In genomic region chrX:40622741-40623536, GRCh38 we compare ENCODE assay signal across 21 cellular contexts. TPM values are rescaled to one million over a fixed set of nuclear protein-coding genes. Genes with fewer than 3 reads are reported as not detected.
"Had no signal": no experiment of that assay in that cellular context is flagged by ENCODE, and none has a peak within 500 bp of the region (broad histone marks: within the 10 kb centered on the region; RNA-seq: fewer than 3 reads in every experiment).

Gene MPC1L (plus strand): TSS chrX:40623428. CDS start chrX:40623566, 138 bp downstream.

- H3K4me1 ChIP-seq: adrenal gland, breast epithelium, esophagus muscularis mucosa had no signal

- H3K4me1 Mint-ChIP-seq: activated CD4-positive, alpha-beta T cell treated with anti-CD3 and anti-CD28 coated beads for 36 hours; activated naive CD4-positive, alpha-beta T cell treated with anti-CD3 and anti-CD28 coated beads, Interleukin-2, amount 50 U/mL, for 24 hours; nephron had no signal

- FAIRE-seq: TTC549 had no signal

- H3K4me3 ChIP-seq: adrenal gland, breast epithelium, esophagus muscularis mucosa, lung, thoracic aorta had no signal

- H3K9me3 Mint-ChIP-seq: activated naive CD4-positive, alpha-beta T cell treated with anti-CD3 and anti-CD28 coated beads, Interleukin-2, amount 50 U/mL, for 24 hours; stimulated activated naive CD8-positive, alpha-beta T cell treated with anti-CD3 and anti-CD28 coated beads, Interleukin-15, Interleukin-2, amounts not matched to agents 100 ng/mL and 50 ng/mL, for 24 hours had no signal

- H3K36me3 ChIP-seq: breast epithelium, thoracic aorta had no signal

- DNase-seq: activated CD4-positive, alpha-beta T cell treated with anti-CD3 and anti-CD28 coated beads for 36 hours; activated CD4-positive, alpha-beta T cell treated with anti-CD3 and anti-CD28 coated beads, Interleukin-2, amount 50 U/mL, for 48 hours; activated gamma-delta T cell; adrenal gland; cerebellar nuclear complex; effector CD4-positive, alpha-beta T cell; nucleus accumbens had no signal

- H3K27me3 ChIP-seq: esophagus muscularis mucosa had no signal

- ATAC-seq: activated CD4-positive, alpha-beta T cell treated with anti-CD3 and anti-CD28 coated beads for 36 hours; left lobe of liver had no signal

- H3K27ac ChIP-seq: adrenal gland, breast epithelium, esophagus muscularis mucosa, thoracic aorta had no signal

- H3K36me3 Mint-ChIP-seq: activated naive CD4-positive, alpha-beta T cell treated with anti-CD3 and anti-CD28 coated beads, Interleukin-2, amount 50 U/mL, for 24 hours had no signal

- H3K9me3 ChIP-seq: adrenal gland, thoracic aorta had no signal

- H3K4me3 Mint-ChIP-seq: activated CD4-positive, alpha-beta T cell treated with anti-CD3 and anti-CD28 coated beads for 36 hours; activated naive CD4-positive, alpha-beta T cell treated with anti-CD3 and anti-CD28 coated beads, Interleukin-2, amount 50 U/mL, for 24 hours; stimulated activated naive CD8-positive, alpha-beta T cell treated with anti-CD3 and anti-CD28 coated beads, Interleukin-15, Interleukin-2, amounts not matched to agents 100 ng/mL and 50 ng/mL, for 24 hours had no signal

- H3K27me3 Mint-ChIP-seq: activated CD4-positive, alpha-beta T cell treated with anti-CD3 and anti-CD28 coated beads for 36 hours; activated naive CD4-positive, alpha-beta T cell treated with anti-CD3 and anti-CD28 coated beads, Interleukin-2, amount 50 U/mL, for 24 hours; stimulated activated naive CD8-positive, alpha-beta T cell treated with anti-CD3 and anti-CD28 coated beads, Interleukin-15, Interleukin-2, amounts not matched to agents 100 ng/mL and 50 ng/mL, for 24 hours had no signal

- H3K27ac Mint-ChIP-seq: activated CD4-positive, alpha-beta T cell treated with anti-CD3 and anti-CD28 coated beads for 36 hours; activated naive CD4-positive, alpha-beta T cell treated with anti-CD3 and anti-CD28 coated beads, Interleukin-2, amount 50 U/mL, for 24 hours; stimulated activated naive CD8-positive, alpha-beta T cell treated with anti-CD3 and anti-CD28 coated beads, Interleukin-15, Interleukin-2, amounts not matched to agents 100 ng/mL and 50 ng/mL, for 24 hours had no signal

RNA-seq across cellular contexts. Expression of gene MPC1L, which starts in this region (rescaled TPM):
- total RNA-seq: activated CD4-positive, alpha-beta T cell treated with anti-CD3 and anti-CD28 coated beads for 36 hours; adrenal gland; astrocyte; breast epithelium; esophagus muscularis mucosa; left lobe of liver; lung; posterior vena cava; skeletal muscle tissue; T-helper 2 cell treated with Interferon-gamma antibody and Interleukin-4, amounts not matched to agents 100 ng/mL and 5 ng/mL, for 36 hours; thoracic aorta; ureter had no signal
- polyA plus RNA-seq: adrenal gland, lung had no signal
